ENCODE assay signal across 1 cellular context in the genomic region with DNA sequence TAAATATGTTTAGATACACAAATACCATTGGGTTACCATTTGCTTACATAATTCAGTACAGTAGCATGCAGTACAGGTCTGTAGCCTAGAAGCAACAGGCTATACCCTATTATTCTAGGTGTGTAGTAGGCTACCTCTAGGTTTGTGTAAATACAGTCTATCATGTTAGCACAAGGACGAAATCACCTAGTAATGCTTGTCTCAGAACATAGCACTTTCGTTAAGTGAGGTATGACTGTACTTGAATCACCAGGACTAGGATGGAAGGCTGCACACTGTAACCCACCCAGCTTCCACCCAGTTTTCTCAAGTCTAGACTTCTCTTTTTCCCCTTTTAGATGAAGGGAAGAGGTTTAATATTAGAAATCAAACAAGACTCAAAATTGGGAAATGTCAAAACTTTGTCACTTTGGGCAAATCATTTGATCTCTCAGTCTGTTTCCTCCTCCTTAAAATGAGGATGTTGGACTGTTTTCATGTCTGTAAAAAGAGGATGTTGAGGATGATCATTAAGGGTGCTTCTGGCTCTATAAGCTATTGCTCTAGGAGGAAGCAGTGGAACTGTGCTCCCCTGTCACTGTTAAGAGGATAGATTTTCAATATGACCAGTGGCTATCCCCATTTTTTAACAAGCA.
TF ChIP-seq lines count a peak whose summit lies in the region.

No MANE protein-coding gene starts in this region.

TF ChIP-seq in A549, 52 proteins besides CTCF, POLR2A, EP300 and RAD21 (continued from another document):
- TF ChIP-seq, protein P1, sequence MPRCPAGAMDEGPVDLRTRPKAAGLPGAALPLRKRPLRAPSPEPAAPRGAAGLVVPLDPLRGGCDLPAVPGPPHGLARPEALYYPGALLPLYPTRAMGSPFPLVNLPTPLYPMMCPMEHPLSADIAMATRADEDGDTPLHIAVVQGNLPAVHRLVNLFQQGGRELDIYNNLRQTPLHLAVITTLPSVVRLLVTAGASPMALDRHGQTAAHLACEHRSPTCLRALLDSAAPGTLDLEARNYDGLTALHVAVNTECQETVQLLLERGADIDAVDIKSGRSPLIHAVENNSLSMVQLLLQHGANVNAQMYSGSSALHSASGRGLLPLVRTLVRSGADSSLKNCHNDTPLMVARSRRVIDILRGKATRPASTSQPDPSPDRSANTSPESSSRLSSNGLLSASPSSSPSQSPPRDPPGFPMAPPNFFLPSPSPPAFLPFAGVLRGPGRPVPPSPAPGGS (IDR thresholded peaks at IDR 0.05) = no peak
